ENCODE assay signal across 8 cellular contexts in the genomic region with DNA sequence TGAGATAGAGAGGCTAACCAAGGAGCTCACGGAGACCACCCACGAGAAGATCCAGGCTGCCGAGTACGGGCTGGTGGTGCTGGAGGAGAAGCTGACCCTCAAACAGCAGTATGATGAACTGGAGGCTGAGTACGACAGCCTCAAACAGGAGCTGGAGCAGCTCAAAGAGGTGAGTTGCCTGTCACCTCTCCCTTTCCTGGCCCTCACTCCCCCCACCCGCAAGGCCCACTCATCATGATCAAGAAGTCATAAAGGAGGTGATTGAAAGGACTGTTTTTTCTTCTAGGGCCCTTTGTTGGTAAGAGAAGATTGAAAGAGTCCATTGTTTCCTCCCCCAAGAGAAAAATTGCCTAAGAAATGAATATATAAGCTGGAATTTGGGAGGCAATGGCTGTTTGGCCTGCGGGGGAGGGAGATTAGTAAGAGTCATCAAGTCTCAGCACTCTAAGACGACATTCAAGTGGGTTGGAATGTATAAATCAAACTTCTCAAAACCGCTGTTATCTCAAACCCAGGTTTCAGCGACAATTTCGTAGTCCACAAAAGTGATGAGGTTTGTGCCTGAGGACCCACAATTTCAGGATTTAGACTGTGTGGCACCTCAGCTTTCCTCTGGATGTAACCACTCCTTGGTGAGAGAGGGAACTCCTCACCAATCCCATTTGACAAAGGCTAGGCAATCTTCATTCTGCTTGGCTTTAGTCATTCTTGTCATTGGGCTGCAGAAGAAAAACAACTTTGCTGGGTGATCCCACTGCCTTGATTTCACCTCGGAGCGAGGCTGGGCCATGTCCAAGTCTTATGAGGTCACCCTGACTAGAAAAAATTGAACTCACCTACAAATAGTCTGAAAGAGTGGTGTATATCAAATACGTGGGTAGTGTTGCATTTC. TPM values are rescaled to one million over a fixed set of nuclear protein-coding genes. Genes with fewer than 3 reads are reported as not detected.
DNase-seq lines count a peak whose midpoint lies in the region; ATAC-seq and TF ChIP-seq lines count a peak whose summit lies in the region.

No MANE protein-coding gene starts in this region.

- H3K27me3 ChIP-seq in A673 (replicated peaks; ENCODE audit: insufficient read depth, low read depth, low read length, poor library complexity): no peaks in the 10 kb centered on the region
- H3K27me3 ChIP-seq in HUES6 (ENCODE audit: control insufficient read depth, insufficient read depth, low read length): no peaks in the 10 kb centered on the region
- no peaks in the 10 kb centered on the region for H3K27me3 ChIP-seq in colonic mucosa

- H3K4me1 ChIP-seq in A673 (ENCODE audit: insufficient read depth, low read length, poor library complexity, severe bottlenecking) (peaks cover 18% of the 10 kb centered on the region), HUES6 (ENCODE audit: control insufficient read depth, insufficient read depth, low read length) (peaks cover 22% of the 10 kb centered on the region), colonic mucosa (no peaks in the 10 kb centered on the region)

- CTCF ChIA-PET in A673 (lab: Charles Lee): interaction anchor here (0.6 to 1.8 kb wide), 2 partner anchors 47 to 705 kb away, joined by 4 read pairs; no protein-coding TSS in a partner anchor

- BruUV-seq in A673 (replicated peaks; lab: Mats Ljungman, UMichigan): TSS peak; percentile 72

- H3K27ac ChIP-seq in A673 (ENCODE audit: low read depth, low read length, poor library complexity, severe bottlenecking): peak overlapping the region; percentile 80
- peak overlapping the region; percentile 96 for H3K27ac ChIP-seq in HUES6 (ENCODE audit: low read depth, low read length)
- H3K27ac ChIP-seq in colonic mucosa: peak overlapping the region; percentile 74

- POLR2A ChIA-PET in A673 (lab: Charles Lee; ENCODE audit: low non-redundant PET): no interaction called here

- peak; percentile 7 for ATAC-seq in GM18867 (IDR thresholded peaks at IDR 0.05; ENCODE audit: unreplicated experiment)

- H3K9ac ChIP-seq in HUES6 (ENCODE audit: low read length): peak overlapping the region; percentile 91
- peak overlapping the region; percentile 57 to 76 for H3K9ac ChIP-seq in colonic mucosa (ENCODE audit: low read depth in 2 of 2, low read length in 2 of 2)

- TF ChIP-seq CTCF in A673 (conservative IDR thresholded peaks at IDR 0.05; ENCODE audit: low read depth, low read length) (no peak), colonic mucosa (IDR thresholded peaks at IDR 0.05) (no peak)

- H3K36me3 ChIP-seq in A673 (ENCODE audit: insufficient read depth, low read length, poor library complexity, severe bottlenecking) (no peaks in the 10 kb centered on the region), HUES6 (ENCODE audit: control insufficient read depth, insufficient read depth, low read length) (peaks cover 14% of the 10 kb centered on the region), colonic mucosa (no peaks in the 10 kb centered on the region)

- DNase-seq in A673 (ENCODE audit: low spot score) (peak; percentile 42), colonic mucosa (peak; percentile 18), lung microvascular endothelial cell (ENCODE audit: low read depth in 2 of 2) (peak; percentile 53 to 70), SIG-M5 (lab: John Stamatoyannopoulos, UW) (no peak)
- DNase-seq in activated CD4-positive, alpha-beta T cell treated with anti-CD3 and anti-CD28 coated beads for 1 hour: peak; percentile 9
- DNase-seq in stimulated activated CD8-positive, alpha-beta memory T cell treated with anti-CD3 and anti-CD28 coated beads, Interleukin-7, amount 100 ng/mL, for 24 hours (ENCODE audit: low read depth): peak; percentile 6

- H3K4me3 ChIP-seq in A673 (ENCODE audit: low read depth, low read length, poor library complexity, severe bottlenecking) (peak overlapping the region; percentile 79), HUES6 (ENCODE audit: low read depth, low read length) (peak overlapping the region; percentile 87), colonic mucosa (peak overlapping the region; percentile 98)

- intact Hi-C loops in A673 (cut with micrococcal nuclease; ENCODE audit: unreplicated experiment) (loop anchor here (10.0 kb wide), 1 partner anchor 143 kb away; no protein-coding TSS in a partner anchor), colonic mucosa (cut with DNase I) (no loop called here)

- H3K9me3 ChIP-seq in A673 (ENCODE audit: low read depth, low read length, poor library complexity, severe bottlenecking) (no peaks in the 10 kb centered on the region), HUES6 (ENCODE audit: control insufficient read depth, insufficient read depth, low read depth, low read length) (no peaks in the 10 kb centered on the region), colonic mucosa (no peaks in the 10 kb centered on the region)

RNA-seq across cellular contexts. Expression of a gene that starts 1.0 kb away (rescaled TPM):
- total RNA-seq in A673 (2021): 45.4 and 50.2 TPM in 2 replicates
- 1 to 10 TPM; 4.2 to 5.8 TPM for total RNA-seq in colonic mucosa
- 10.5 and 20.2 TPM in 2 replicates for total RNA-seq in lung microvascular endothelial cell
